In genomic region chr11:73818838-73819237, GRCh38 we compare ENCODE assay signal across 18 cellular contexts. TPM values are rescaled to one million over a fixed set of nuclear protein-coding genes. Genes with fewer than 3 reads are reported as not detected.
DNase-seq lines count a peak whose midpoint lies in the region; ATAC-seq and TF ChIP-seq lines count a peak whose summit lies in the region.
"Had no signal": no experiment of that assay in that cellular context is flagged by ENCODE, and none has a peak within 500 bp of the region (broad histone marks: within the 10 kb centered on the region; RNA-seq: fewer than 3 reads in every experiment).

No MANE protein-coding gene starts in this region.

- H3K4me1 ChIP-seq in BLaER1 = peaks cover 8% of the 10 kb centered on the region; the same call in 1 of the 2 replicates
- H3K4me1 ChIP-seq: transverse colon had no signal

- peaks cover 21% of the 10 kb centered on the region for H3K36me3 ChIP-seq in BLaER1
- H3K36me3 ChIP-seq: transverse colon had no signal

- in situ Hi-C loops in astrocyte of the spinal cord (cut with HindIII; ENCODE audit: low sequenced_read_pairs) = no loop called here

- peaks cover 12% of the 10 kb centered on the region for H3K9me3 ChIP-seq in BLaER1
- H3K9me3 ChIP-seq: transverse colon had no signal

- peak; percentile 15 for DNase-seq in HFFc6
- DNase-seq in astrocyte of the spinal cord (ENCODE audit: low read depth, low spot score) = peak; percentile 49
- peak; percentile 0 for DNase-seq in kidney glomerular epithelial cell (lab: John Stamatoyannopoulos, UW)
- no peak for DNase-seq in pons (ENCODE audit: low spot score)
- no peak for DNase-seq in activated T-cell treated with anti-CD3 and anti-CD28 coated beads, Interleukin-2, amount 50 U/mL, for 4 hours
- no peak for DNase-seq in activated CD8-positive, alpha-beta memory T cell treated with anti-CD3 and anti-CD28 coated beads for 24 hours
- DNase-seq: activated CD4-positive, alpha-beta T cell treated with anti-CD3 and anti-CD28 coated beads, Interleukin-2, amount 50 U/mL, for 1 hour; activated T-cell treated with anti-CD3 and anti-CD28 coated beads, Interleukin-2, amount 50 U/mL, for 72 hours; amniotic stem cell; DMS153; GOT3; NCI-H226; transverse colon had no signal

- no peaks in the 10 kb centered on the region for H3K27me3 ChIP-seq in BLaER1
- H3K27me3 ChIP-seq: transverse colon had no signal

- H4K20me1 ChIP-seq in BLaER1 = no peaks in the 10 kb centered on the region

- H3K27ac Mint-ChIP-seq in HFFc6 = 0 out of 2 replicates have a peak overlapping the region, but pooled peaks have one; percentile 5
- H3K27ac Mint-ChIP-seq: activated T-cell treated with anti-CD3 and anti-CD28 coated beads, Interleukin-2, amount 50 U/mL, for 72 hours; dendritic cell treated with granulocyte-macrophage colony-stimulating factor and Interleukin-4, amounts not matched to agents 40 ng/mL and 50 ng/mL, for 4 days; mesothelial cell of epicardium had no signal

- no peak for ATAC-seq in HG03521 (IDR thresholded peaks at IDR 0.05; ENCODE audit: unreplicated experiment)
- no peak for ATAC-seq in activated T-cell treated with anti-CD3 and anti-CD28 coated beads, Interleukin-2, amount 50 U/mL, for 4 hours
- ATAC-seq: activated T-cell treated with anti-CD3 and anti-CD28 coated beads, Interleukin-2, amount 50 U/mL, for 72 hours; K562 had no signal

- H3K9me3 Mint-ChIP-seq in HFFc6 = no peaks in the 10 kb centered on the region
- H3K9me3 Mint-ChIP-seq in activated T-cell treated with anti-CD3 and anti-CD28 coated beads, Interleukin-2, amount 50 U/mL, for 4 hours = no peaks in the 10 kb centered on the region
- H3K9me3 Mint-ChIP-seq: activated T-cell treated with anti-CD3 and anti-CD28 coated beads, Interleukin-2, amount 50 U/mL, for 72 hours; dendritic cell treated with granulocyte-macrophage colony-stimulating factor and Interleukin-4, amounts not matched to agents 40 ng/mL and 50 ng/mL, for 4 days had no signal

- H3K4me3 Mint-ChIP-seq in HFFc6 = no peak overlapping the region
- H3K4me3 Mint-ChIP-seq in activated T-cell treated with anti-CD3 and anti-CD28 coated beads, Interleukin-2, amount 50 U/mL, for 4 hours = no peak overlapping the region
- H3K4me3 Mint-ChIP-seq: activated T-cell treated with anti-CD3 and anti-CD28 coated beads, Interleukin-2, amount 50 U/mL, for 72 hours; dendritic cell treated with granulocyte-macrophage colony-stimulating factor and Interleukin-4, amounts not matched to agents 40 ng/mL and 50 ng/mL, for 4 days; mesothelial cell of epicardium had no signal

- TF ChIP-seq CTCF in HFFc6 (IDR thresholded peaks at IDR 0.05) (no peak), astrocyte of the spinal cord (IDR thresholded peaks at IDR 0.05; ENCODE audit: low read depth, low read length) (no peak)

- no peak overlapping the region for H3K27ac ChIP-seq in BLaER1
- H3K27ac ChIP-seq: transverse colon had no signal

- H3K27me3 Mint-ChIP-seq in HFFc6 (ENCODE audit: insufficient read depth) = no peaks in the 10 kb centered on the region
- H3K27me3 Mint-ChIP-seq in activated T-cell treated with anti-CD3 and anti-CD28 coated beads, Interleukin-2, amount 50 U/mL, for 4 hours (ENCODE audit: low read depth) = no peaks in the 10 kb centered on the region
- H3K27me3 Mint-ChIP-seq: dendritic cell treated with granulocyte-macrophage colony-stimulating factor and Interleukin-4, amounts not matched to agents 40 ng/mL and 50 ng/mL, for 4 days had no signal

- no peaks in the 10 kb centered on the region; the same call in 1 of the 2 replicates for H3K36me3 Mint-ChIP-seq in HFFc6 (ENCODE audit: low read depth)
- H3K36me3 Mint-ChIP-seq in activated T-cell treated with anti-CD3 and anti-CD28 coated beads, Interleukin-2, amount 50 U/mL, for 4 hours (ENCODE audit: insufficient read depth) = peaks cover 13% of the 10 kb centered on the region

- H3K9ac ChIP-seq in BLaER1 = no peak overlapping the region

- H3K4me1 Mint-ChIP-seq in HFFc6 (ENCODE audit: low read depth) = peaks cover 15% of the 10 kb centered on the region
- peaks cover 3% of the 10 kb centered on the region for H3K4me1 Mint-ChIP-seq in activated T-cell treated with anti-CD3 and anti-CD28 coated beads, Interleukin-2, amount 50 U/mL, for 4 hours (ENCODE audit: low read depth)
- H3K4me1 Mint-ChIP-seq: mesothelial cell of epicardium had no signal

- 0 out of 2 replicates have a peak overlapping the region, but pooled peaks have one; percentile 1 for H3K4me2 ChIP-seq in BLaER1

- H3K4me3 ChIP-seq in BLaER1 (no peak overlapping the region), astrocyte of the spinal cord (ENCODE audit: low read depth, low read length) (no peak overlapping the region)
- H3K4me3 ChIP-seq: K562, transverse colon had no signal

RNA-seq across cellular contexts. Expression of gene MRPL48, which starts 31.2 kb away (rescaled TPM):
- 10 to 100 TPM; 29.3 to 39.4 (median 35.1) TPM for total RNA-seq in HFFc6 (2021; fragmentation: NEBNext Ultra II Directional; extraction: Animal tissue kit (Norgen Biotek cat#: 25700))
- 10 to 100 TPM; 49.9 to 51.5 (median 51.3) TPM for total RNA-seq in activated T-cell treated with anti-CD3 and anti-CD28 coated beads, Interleukin-2, amount 50 U/mL, for 4 hours

RNA-seq across cellular contexts. Expression of gene COA4, which starts 57.8 kb away (rescaled TPM):
- total RNA-seq in HFFc6 (2021; fragmentation: NEBNext Ultra II Directional; extraction: Animal tissue kit (Norgen Biotek cat#: 25700)) = 100 to 1,000 TPM in 1 of 6 experiments, 10 to 100 TPM in 5; 78.9 to 103 (median 81.4) TPM
- 100 to 1,000 TPM; 124 to 137 (median 128) TPM for total RNA-seq in activated T-cell treated with anti-CD3 and anti-CD28 coated beads, Interleukin-2, amount 50 U/mL, for 4 hours

RNA-seq across cellular contexts. Expression of gene PAAF1, which starts 58.0 kb away (rescaled TPM):
- total RNA-seq in HFFc6 (2021; fragmentation: NEBNext Ultra II Directional; extraction: Animal tissue kit (Norgen Biotek cat#: 25700)) = 10 to 100 TPM; 19.5 to 23.2 (median 22.4) TPM
- 10 to 100 TPM; 21.6 to 28.4 (median 22.0) TPM for total RNA-seq in activated T-cell treated with anti-CD3 and anti-CD28 coated beads, Interleukin-2, amount 50 U/mL, for 4 hours

RNA-seq across cellular contexts. Expression of gene RAB6A, which starts 58.0 kb away (rescaled TPM):
- 100 to 1,000 TPM in 5 of 6 experiments, 10 to 100 TPM in 1; 91.7 to 130 (median 109) TPM for total RNA-seq in HFFc6 (2021; fragmentation: NEBNext Ultra II Directional; extraction: Animal tissue kit (Norgen Biotek cat#: 25700))
- 10 to 100 TPM; 53.3 to 62.7 (median 59.5) TPM for total RNA-seq in activated T-cell treated with anti-CD3 and anti-CD28 coated beads, Interleukin-2, amount 50 U/mL, for 4 hours

Comparison
In these comparisons a context has a peak if more than half of its experiments do, and no peak if none do; other contexts are left out.
1. DNase-seq: peak in HFFc6 (single experiment), astrocyte of the spinal cord (single experiment) and kidney glomerular epithelial cell (single experiment); none in pons (single experiment), activated T-cell treated with anti-CD3 and anti-CD28 coated beads, Interleukin-2, amount 50 U/mL, for 4 hours (single experiment) and activated CD8-positive, alpha-beta memory T cell treated with anti-CD3 and anti-CD28 coated beads for 24 hours (single experiment).